ENCODE assay signal across 8 cellular contexts in the genomic region with DNA sequence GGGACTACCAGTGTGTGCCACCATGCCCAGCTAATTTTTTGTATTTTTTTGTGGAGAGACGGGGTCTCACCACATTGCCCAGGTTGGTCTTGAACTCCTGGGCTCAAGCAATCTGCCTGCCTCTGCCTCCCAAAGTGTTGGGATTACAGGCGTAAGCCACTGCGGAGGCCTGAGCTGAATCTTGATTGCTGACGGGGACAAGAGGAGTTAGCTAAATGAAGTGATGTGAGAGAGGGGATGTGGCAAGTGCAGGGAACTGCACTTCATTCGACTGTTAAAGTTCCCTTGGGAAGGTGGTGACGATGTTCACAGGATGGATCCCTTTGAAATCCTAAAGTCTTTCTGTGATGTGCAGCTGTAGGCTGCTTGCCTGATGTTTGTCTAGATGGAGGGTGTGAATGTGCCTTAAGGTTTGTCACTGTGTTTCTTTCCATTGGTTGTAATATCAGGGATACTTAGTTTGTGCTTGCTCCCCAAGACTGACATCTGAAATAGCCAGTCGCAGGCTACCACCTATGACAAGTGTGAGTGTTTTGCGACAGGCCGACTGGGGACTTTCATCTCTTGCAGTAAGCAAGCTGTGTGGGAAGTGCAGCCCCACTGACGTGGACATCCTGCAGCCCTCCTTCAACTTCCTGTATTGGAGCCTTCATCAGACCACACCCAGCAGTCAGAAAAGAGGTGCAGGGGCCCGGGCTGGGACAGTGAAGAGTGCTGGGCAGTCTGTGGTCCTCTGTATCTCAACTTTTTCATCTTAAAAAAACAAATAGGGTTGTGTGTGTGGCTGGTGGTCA. TPM values are rescaled to one million over a fixed set of nuclear protein-coding genes. Genes with fewer than 3 reads are reported as not detected.
A peak's percentile ranks its signal among the peaks of the same experiment; 100 is the strongest.
DNase-seq lines count a peak whose midpoint lies in the region; ATAC-seq, FAIRE-seq and TF ChIP-seq lines count a peak whose summit lies in the region.

No MANE protein-coding gene starts in this region.

- H3K4me2 ChIP-seq in BLaER1 treated with 17β-estradiol and CSF1 and Interleukin-3, amounts not matched to agents 10 nM and 100 nM = peak overlapping the region; percentile 68 to 98 (median 86)
- peak overlapping the region; percentile 31 for H3K4me2 ChIP-seq in endothelial cell of umbilical vein (ENCODE audit: insufficient read depth, low read length)

- H3K4me3 Mint-ChIP-seq in activated CD4-positive, alpha-beta T cell treated with anti-CD3 and anti-CD28 coated beads, Interleukin-2, amount 10 ng/mL, durations not matched to agents 24 days and 14 days = peak overlapping the region; percentile 83

- peak; percentile 44 for ATAC-seq in aorta (ENCODE audit: low FRiP score)

- peak overlapping the region; percentile 97 for H3K27ac Mint-ChIP-seq in activated CD4-positive, alpha-beta T cell treated with anti-CD3 and anti-CD28 coated beads, Interleukin-2, amount 10 ng/mL, durations not matched to agents 24 days and 14 days

- BruUV-seq in endothelial cell of umbilical vein (replicated peaks; lab: Mats Ljungman, UMichigan) = no TSS peak

- DNase-seq in GM20000 (ENCODE audit: low spot score) (peak; percentile 87), HTR-8/SVneo (ENCODE audit: insufficient read length, low spot score) (peak; percentile 36), endothelial cell of umbilical vein (ENCODE audit: low read depth, low spot score) (peak; percentile 49), pons (ENCODE audit: low spot score) (peak; percentile 45), aorta (peak; percentile 73 to 81), HK-2 (ENCODE audit: unreplicated experiment) (no peak)
- DNase-seq in activated CD4-positive, alpha-beta T cell treated with anti-CD3 and anti-CD28 coated beads, Interleukin-2, amount 10 ng/mL, durations not matched to agents 24 days and 14 days = peak; percentile 97

- no peak for FAIRE-seq in HTR-8/SVneo (lab: Jason Lieb, UNC)
- FAIRE-seq in endothelial cell of umbilical vein (lab: Jason Lieb, UNC) = peak; percentile 73

- H3K4me3 ChIP-seq in BLaER1 treated with 17β-estradiol and CSF1 and Interleukin-3, amounts not matched to agents 10 nM and 100 nM = peak overlapping the region in 7 of 10 experiments; percentile 25 to 67 (median 44); a peak in 12 of 20 replicates
- no peak overlapping the region for H3K4me3 ChIP-seq in endothelial cell of umbilical vein (replicated peaks in 1 of 3; ENCODE audit: insufficient read depth in 1 of 3, low read depth in 1 of 3, low read length in 3 of 3)
- no peak overlapping the region for H3K4me3 ChIP-seq in aorta (ENCODE audit: low read length in 2 of 2)

- TF ChIP-seq POLR2A in endothelial cell of umbilical vein (IDR thresholded peaks at IDR 0.05; ENCODE audit: low read depth, low read length) = no peak

- dilution Hi-C loops in endothelial cell of umbilical vein (cut with MboI; ENCODE audit: extremely low pct_ligation_motif_present, low sequenced_read_pairs) = no loop called here

- peak overlapping the region; percentile 96 for H2AFZ ChIP-seq in endothelial cell of umbilical vein (ENCODE audit: low read depth, low read length)

- peaks cover 23 to 85% (median 57%) of the 10 kb centered on the region in 10 experiments for H3K4me1 ChIP-seq in BLaER1 treated with 17β-estradiol and CSF1 and Interleukin-3, amounts not matched to agents 10 nM and 100 nM
- peaks cover 10% of the 10 kb centered on the region for H3K4me1 ChIP-seq in endothelial cell of umbilical vein (ENCODE audit: control insufficient read depth, extremely low read depth, insufficient read depth, low read length)
- no peaks in the 10 kb centered on the region for H3K4me1 ChIP-seq in aorta (ENCODE audit: control insufficient read depth in 1 of 2, insufficient read depth in 2 of 2, low read length in 2 of 2)

- H3K9me3 ChIP-seq in BLaER1 treated with 17β-estradiol and CSF1 and Interleukin-3, amounts not matched to agents 10 nM and 100 nM (replicated peaks in 1 of 11) = no peaks in the 10 kb centered on the region
- H3K9me3 ChIP-seq in endothelial cell of umbilical vein (replicated peaks; ENCODE audit: control insufficient read depth, insufficient read depth, low read length) (no peaks in the 10 kb centered on the region), aorta (ENCODE audit: control insufficient read depth, low read length) (no peaks in the 10 kb centered on the region)

- no peaks in the 10 kb centered on the region for H3K27me3 ChIP-seq in BLaER1 treated with 17β-estradiol and CSF1 and Interleukin-3, amounts not matched to agents 10 nM and 100 nM
- no peaks in the 10 kb centered on the region for H3K27me3 ChIP-seq in endothelial cell of umbilical vein (ENCODE audit: control insufficient read depth in 2 of 2, insufficient read depth in 2 of 2, low read length in 2 of 2)
- no peaks in the 10 kb centered on the region for H3K27me3 ChIP-seq in aorta (ENCODE audit: control insufficient read depth in 1 of 2, insufficient read depth in 2 of 2, low read length in 1 of 2)

- CTCF ChIA-PET in endothelial cell of umbilical vein (lab: Charles Lee) = interaction anchor here (0.8 to 2.0 kb wide), 11 partner anchors 13 to 145 kb away, joined by 3 to 24 read pairs (median 5); a partner anchor contains a TSS

- H4K20me1 ChIP-seq in BLaER1 treated with 17β-estradiol and CSF1 and Interleukin-3, amounts not matched to agents 10 nM and 100 nM = no peaks in the 10 kb centered on the region
- H4K20me1 ChIP-seq in endothelial cell of umbilical vein (replicated peaks; ENCODE audit: control insufficient read depth, extremely low read depth, insufficient read depth, low read length) = no peaks in the 10 kb centered on the region

- POLR2A ChIA-PET in endothelial cell of umbilical vein (lab: Charles Lee) = interaction anchor here (1.2 kb wide), 1 partner anchor 20 kb away, joined by 4 read pairs; a partner anchor contains a TSS

- no peaks in the 10 kb centered on the region for H3K79me2 ChIP-seq in endothelial cell of umbilical vein (ENCODE audit: control insufficient read depth, insufficient read depth, low read length)

- H3K4me1 Mint-ChIP-seq in activated CD4-positive, alpha-beta T cell treated with anti-CD3 and anti-CD28 coated beads, Interleukin-2, amount 10 ng/mL, durations not matched to agents 24 days and 14 days = peaks cover 36% of the 10 kb centered on the region

- no peak for TF ChIP-seq CTCF in GM20000 (IDR thresholded peaks at IDR 0.05; ENCODE audit: extremely low read depth, missing control alignments)
- no peak for TF ChIP-seq CTCF in endothelial cell of umbilical vein (IDR thresholded peaks at IDR 0.05; ENCODE audit: extremely low read depth in 1 of 2, insufficient read depth in 1 of 2, low read depth in 1 of 2, low read length in 2 of 2)

- peak overlapping the region; percentile 52 to 77 (median 64); a peak in 20 of 22 replicates for H3K9ac ChIP-seq in BLaER1 treated with 17β-estradiol and CSF1 and Interleukin-3, amounts not matched to agents 10 nM and 100 nM
- H3K9ac ChIP-seq in endothelial cell of umbilical vein (replicated peaks; ENCODE audit: extremely low read depth, insufficient read depth, low read length) = peak overlapping the region; percentile 24

- intact Hi-C loops in activated CD4-positive, alpha-beta T cell treated with anti-CD3 and anti-CD28 coated beads, Interleukin-2, amount 10 ng/mL, durations not matched to agents 24 days and 14 days (cut with micrococcal nuclease) = loop anchor here (1.0 to 5.0 kb wide), 6 partner anchors 19 to 160 kb away; a partner anchor contains a TSS
- intact Hi-C loops in endothelial cell of umbilical vein (cut with micrococcal nuclease) (loop anchor here (1.0 to 2.0 kb wide), 2 partner anchors 18 to 19 kb away; a partner anchor contains a TSS), aorta (cut with DNase I) (no loop called here)

- no peaks in the 10 kb centered on the region for H3K27me3 Mint-ChIP-seq in activated CD4-positive, alpha-beta T cell treated with anti-CD3 and anti-CD28 coated beads, Interleukin-2, amount 10 ng/mL, durations not matched to agents 24 days and 14 days

- peak overlapping the region; percentile 58 to 89 (median 72) for H3K27ac ChIP-seq in BLaER1 treated with 17β-estradiol and CSF1 and Interleukin-3, amounts not matched to agents 10 nM and 100 nM
- no peak overlapping the region for H3K27ac ChIP-seq in endothelial cell of umbilical vein (ENCODE audit: insufficient read depth, low read depth, low read length)
- H3K27ac ChIP-seq in aorta (ENCODE audit: low read depth in 1 of 2, low read length in 2 of 2) = no peak overlapping the region

- H3K36me3 Mint-ChIP-seq in activated CD4-positive, alpha-beta T cell treated with anti-CD3 and anti-CD28 coated beads, Interleukin-2, amount 10 ng/mL, durations not matched to agents 24 days and 14 days (ENCODE audit: low read depth) = peaks cover 9% of the 10 kb centered on the region

- H3K36me3 ChIP-seq in BLaER1 treated with 17β-estradiol and CSF1 and Interleukin-3, amounts not matched to agents 10 nM and 100 nM = peaks cover 0 to 6% (median 0%) of the 10 kb centered on the region in 11 experiments; a peak in 1 of 22 replicates
- H3K36me3 ChIP-seq in endothelial cell of umbilical vein (ENCODE audit: control insufficient read depth in 2 of 2, extremely low read depth in 1 of 2, insufficient read depth in 2 of 2, low read length in 2 of 2) (no peaks in the 10 kb centered on the region), aorta (ENCODE audit: control insufficient read depth in 1 of 2, insufficient read depth in 2 of 2, low read length in 1 of 2) (no peaks in the 10 kb centered on the region)

- 64 to 70% methylated on average over 11 of the region's 11 CpGs for WGBS in aorta, 2 donors

- H3K9me3 Mint-ChIP-seq in activated CD4-positive, alpha-beta T cell treated with anti-CD3 and anti-CD28 coated beads, Interleukin-2, amount 10 ng/mL, durations not matched to agents 24 days and 14 days = no peaks in the 10 kb centered on the region

- H3K9me1 ChIP-seq in endothelial cell of umbilical vein (replicated peaks; ENCODE audit: control insufficient read depth, extremely low read depth, insufficient read depth, low read length) = no peaks in the 10 kb centered on the region

RNA-seq across cellular contexts. Expression of a gene that starts 19.6 kb away (rescaled TPM):
- 19.7 TPM in 2 replicates for total RNA-seq in activated CD4-positive, alpha-beta T cell treated with anti-CD3 and anti-CD28 coated beads, Interleukin-2, amount 10 ng/mL, durations not matched to agents 24 days and 14 days
- 8.1 and 8.4 TPM in 2 replicates for total RNA-seq in endothelial cell of umbilical vein
- 4.0 and 4.5 TPM in 2 replicates for polyA plus RNA-seq in endothelial cell of umbilical vein
- polyA plus RNA-seq in endothelial cell of umbilical vein (2011; cell fraction: cytosol; rRNA removed) = 4.1 and 5.0 TPM in 2 replicates
- polyA plus RNA-seq in endothelial cell of umbilical vein (2011; cell fraction: nucleus; rRNA removed) = 4.5 TPM in 2 replicates
- polyA plus RNA-seq in endothelial cell of umbilical vein (2012) = 2.3 and 3.0 TPM in 2 replicates
- polyA minus RNA-seq in endothelial cell of umbilical vein = 10.3 and 13.1 TPM in 2 replicates
- polyA minus RNA-seq in endothelial cell of umbilical vein (2011; cell fraction: cytosol; rRNA and poly(A)+ RNA removed) = 4.9 TPM
- polyA minus RNA-seq in endothelial cell of umbilical vein (2011; cell fraction: nucleus; rRNA and poly(A)+ RNA removed) = 2.3 and 2.5 TPM in 2 replicates
- total RNA-seq in aorta = 1 to 10 TPM; 4.1 to 7.3 TPM
- 1 to 10 TPM in 1 of 2 donors, not detected in 1; 1.0 TPM for polyA plus RNA-seq in aorta

RNA-seq across cellular contexts. Expression of a gene that starts 52.0 kb away (rescaled TPM):
- 209 and 218 TPM in 2 replicates for total RNA-seq in activated CD4-positive, alpha-beta T cell treated with anti-CD3 and anti-CD28 coated beads, Interleukin-2, amount 10 ng/mL, durations not matched to agents 24 days and 14 days
- total RNA-seq in endothelial cell of umbilical vein = 136 and 144 TPM in 2 replicates
- 101 and 105 TPM in 2 replicates for polyA plus RNA-seq in endothelial cell of umbilical vein
- polyA plus RNA-seq in endothelial cell of umbilical vein (2011; cell fraction: cytosol; rRNA removed) = 64.9 and 79.0 TPM in 2 replicates
- polyA plus RNA-seq in endothelial cell of umbilical vein (2011; cell fraction: nucleus; rRNA removed) = 142 and 146 TPM in 2 replicates
- polyA plus RNA-seq in endothelial cell of umbilical vein (2012) = 65.1 and 68.1 TPM in 2 replicates
- 144 and 167 TPM in 2 replicates for polyA minus RNA-seq in endothelial cell of umbilical vein
- polyA minus RNA-seq in endothelial cell of umbilical vein (2011; cell fraction: cytosol; rRNA and poly(A)+ RNA removed) = 39.5 TPM
- 83.5 and 87.5 TPM in 2 replicates for polyA minus RNA-seq in endothelial cell of umbilical vein (2011; cell fraction: nucleus; rRNA and poly(A)+ RNA removed)
- 10 to 100 TPM; 68.2 to 86.3 TPM for total RNA-seq in aorta
- polyA plus RNA-seq in aorta = 10 to 100 TPM; 11.0 to 19.2 TPM

Comparison
In these comparisons a context has a peak if more than half of its experiments do, and no peak if none do; other contexts are left out.
1. H3K27ac ChIP-seq: peak in BLaER1 treated with 17β-estradiol and CSF1 and Interleukin-3, amounts not matched to agents 10 nM and 100 nM (11 of 11); none in endothelial cell of umbilical vein (single experiment) and aorta (0 of 2).
2. H3K4me3 ChIP-seq: peak in BLaER1 treated with 17β-estradiol and CSF1 and Interleukin-3, amounts not matched to agents 10 nM and 100 nM (7 of 10); none in endothelial cell of umbilical vein (0 of 3) and aorta (0 of 2).
3. intact Hi-C loops: an anchor here in activated CD4-positive, alpha-beta T cell treated with anti-CD3 and anti-CD28 coated beads, Interleukin-2, amount 10 ng/mL, durations not matched to agents 24 days and 14 days (1.0 to 5.0 kb wide) and endothelial cell of umbilical vein (1.0 to 2.0 kb wide); none called in aorta.